Comparison of ENCODE assay signal across 21 cellular contexts in the genomic region with DNA sequence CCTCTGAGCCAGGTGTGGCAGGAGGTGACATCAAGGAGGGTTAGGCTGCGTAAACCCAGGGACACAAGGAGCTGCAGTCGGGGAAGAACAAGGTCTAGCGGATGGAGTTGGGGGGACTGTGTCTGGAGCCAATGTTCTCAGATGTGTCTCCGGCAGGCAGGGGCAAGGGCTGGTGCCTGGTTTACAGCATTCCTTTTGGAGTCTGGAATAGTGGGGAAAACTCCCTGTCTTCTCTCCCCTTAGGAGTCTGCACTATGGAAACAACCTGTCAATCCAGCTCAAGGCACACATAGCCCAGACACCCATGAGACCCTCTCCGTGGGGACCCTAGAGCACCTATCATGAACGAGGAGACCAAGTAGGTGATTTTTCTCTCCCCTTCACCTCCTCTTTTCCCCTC. TPM values are rescaled to one million over a fixed set of nuclear protein-coding genes. Genes with fewer than 3 reads are reported as not detected.
DNase-seq lines count a peak whose midpoint lies in the region; ATAC-seq lines count a peak whose summit lies in the region.
"Had no signal": no experiment of that assay in that cellular context is flagged by ENCODE, and none has a peak within 500 bp of the region (broad histone marks: within the 10 kb centered on the region; RNA-seq: fewer than 3 reads in every experiment).

No MANE protein-coding gene starts in this region.

- H3K4me1 ChIP-seq in CD4-positive, alpha-beta memory T cell (ENCODE audit: insufficient read depth, low read length) = peaks cover 91% of the 10 kb centered on the region

- H3K9me3 Mint-ChIP-seq in T-helper 2 cell treated with Interferon-gamma antibody and Interleukin-4, amounts not matched to agents 5 μg/mL and 100 μg/mL, for 36 hours = no peaks in the 10 kb centered on the region
- H3K9me3 Mint-ChIP-seq in CD4-positive, alpha-beta memory T cell = no peaks in the 10 kb centered on the region
- H3K9me3 Mint-ChIP-seq in activated T-helper 2 cell treated with anti-CD3 and anti-CD28 coated beads, Interferon-gamma antibody, Interleukin-2, Interleukin-4, amounts not matched to agents 10 μg/mL and 5 μg/mL and 100 μg/mL, durations not matched to agents 14 hours and 24 hours and 36 hours = no peaks in the 10 kb centered on the region
- H3K9me3 Mint-ChIP-seq: activated CD4-positive, alpha-beta T cell treated with anti-CD3 and anti-CD28 coated beads, Interleukin-2, amount 10 ng/mL, durations not matched to agents 7 days and 5 days; GM23338 had no signal

- peaks cover 49% of the 10 kb centered on the region for H3K36me3 ChIP-seq in CD4-positive, alpha-beta memory T cell (ENCODE audit: insufficient read depth, low read length)

- peaks cover 68% of the 10 kb centered on the region for H3K4me1 Mint-ChIP-seq in T-helper 2 cell treated with Interferon-gamma antibody and Interleukin-4, amounts not matched to agents 5 μg/mL and 100 μg/mL, for 36 hours (ENCODE audit: low read depth)
- H3K4me1 Mint-ChIP-seq in CD4-positive, alpha-beta memory T cell = peaks cover 60 to 92% (median 80%) of the 10 kb centered on the region in 4 donors
- peaks cover 60% of the 10 kb centered on the region for H3K4me1 Mint-ChIP-seq in activated T-helper 2 cell treated with anti-CD3 and anti-CD28 coated beads, Interferon-gamma antibody, Interleukin-2, Interleukin-4, amounts not matched to agents 10 μg/mL and 5 μg/mL and 100 μg/mL, durations not matched to agents 14 hours and 24 hours and 36 hours (ENCODE audit: low read depth)

- H3K27ac ChIP-seq in CD4-positive, alpha-beta memory T cell (ENCODE audit: low read depth, low read length) = peak overlapping the region; percentile 35
- H3K27ac ChIP-seq: HL-60, stomach, transverse colon had no signal

- peak overlapping the region; percentile 79 for H3K27ac Mint-ChIP-seq in T-helper 2 cell treated with Interferon-gamma antibody and Interleukin-4, amounts not matched to agents 5 μg/mL and 100 μg/mL, for 36 hours
- peak overlapping the region; percentile 83 to 97 (median 94) for H3K27ac Mint-ChIP-seq in CD4-positive, alpha-beta memory T cell
- peak overlapping the region; percentile 83 for H3K27ac Mint-ChIP-seq in activated T-helper 2 cell treated with anti-CD3 and anti-CD28 coated beads, Interferon-gamma antibody, Interleukin-2, Interleukin-4, amounts not matched to agents 10 μg/mL and 5 μg/mL and 100 μg/mL, durations not matched to agents 14 hours and 24 hours and 36 hours
- H3K27ac Mint-ChIP-seq: GM23338 had no signal

- H3K9me3 ChIP-seq in CD4-positive, alpha-beta memory T cell (ENCODE audit: control insufficient read depth in 1 of 2, low read length in 2 of 2) = no peaks in the 10 kb centered on the region
- H3K9me3 ChIP-seq: stomach, transverse colon had no signal

- H3K4me3 ChIP-seq in CD4-positive, alpha-beta memory T cell (ENCODE audit: low read length in 2 of 2) = no peak overlapping the region
- H3K4me3 ChIP-seq: GM23338, stomach, transverse colon had no signal

- H3K27me3 Mint-ChIP-seq in T-helper 2 cell treated with Interferon-gamma antibody and Interleukin-4, amounts not matched to agents 5 μg/mL and 100 μg/mL, for 36 hours (ENCODE audit: low read depth) = no peaks in the 10 kb centered on the region
- H3K27me3 Mint-ChIP-seq in CD4-positive, alpha-beta memory T cell = no peaks in the 10 kb centered on the region
- H3K27me3 Mint-ChIP-seq in activated T-helper 2 cell treated with anti-CD3 and anti-CD28 coated beads, Interferon-gamma antibody, Interleukin-2, Interleukin-4, amounts not matched to agents 10 μg/mL and 5 μg/mL and 100 μg/mL, durations not matched to agents 14 hours and 24 hours and 36 hours (ENCODE audit: low read depth) = no peaks in the 10 kb centered on the region
- H3K27me3 Mint-ChIP-seq: activated CD4-positive, alpha-beta T cell treated with anti-CD3 and anti-CD28 coated beads, Interleukin-2, amount 10 ng/mL, durations not matched to agents 7 days and 5 days had no signal

- CTCF ChIA-PET in CD4-positive, alpha-beta memory T cell (lab: Charles Lee; ENCODE audit: partially characterized antibody) = interaction anchor here (0.7 to 1.6 kb wide), 5 partner anchors 25 to 53 kb away, joined by 3 to 6 read pairs (median 4); partner anchors contain the start of gene NLRC5

- no peak for ATAC-seq in GM21360 (IDR thresholded peaks at IDR 0.05; ENCODE audit: unreplicated experiment)
- ATAC-seq: GM23338 had no signal

- no peaks in the 10 kb centered on the region for H3K27me3 ChIP-seq in CD4-positive, alpha-beta memory T cell (ENCODE audit: insufficient read depth, low read length)
- H3K27me3 ChIP-seq: stomach, transverse colon had no signal

- POLR2A ChIA-PET in CD4-positive, alpha-beta memory T cell (lab: Charles Lee; ENCODE audit: partially characterized antibody) = interaction anchor here (1.0 to 16.5 kb wide), 8 partner anchors 11 to 30 kb away, joined by 3 to 210 read pairs (median 4); partner anchors contain the start of gene NLRC5

- DNase-seq in T-helper 2 cell treated with Interferon-gamma antibody and Interleukin-4, amounts not matched to agents 5 μg/mL and 100 μg/mL, for 36 hours (ENCODE audit: low spot score) = no peak
- DNase-seq in T-helper 2 cell = no peak
- no peak for DNase-seq in CD4-positive, alpha-beta memory T cell
- no peak for DNase-seq in activated T-helper 2 cell treated with anti-CD3 and anti-CD28 coated beads, Interferon-gamma antibody, Interleukin-2, Interleukin-4, amounts not matched to agents 10 μg/mL and 5 μg/mL and 100 μg/mL, durations not matched to agents 14 hours and 24 hours and 36 hours (ENCODE audit: low spot score)
- DNase-seq in mesenteric fat pad (ENCODE audit: low spot score) = peak; percentile 43
- no peak for DNase-seq in SIG-M5 (lab: John Stamatoyannopoulos, UW)
- DNase-seq in DMS153 (lab: John Stamatoyannopoulos, UW) = no peak
- DNase-seq: 8988T; activated CD4-positive, alpha-beta T cell treated with anti-CD3 and anti-CD28 coated beads, Interleukin-2, amount 10 ng/mL, durations not matched to agents 7 days and 5 days; AML-193; NCI-H510A; SHP77 treated with DMSO at 0.1 percent for 48 hours; stimulated activated CD4-positive, alpha-beta T cell treated with anti-CD3 and anti-CD28 coated beads, Interleukin-4, amount 100 ng/mL, for 1 hour; stomach; transverse colon had no signal

- peaks cover 75% of the 10 kb centered on the region for H3K36me3 Mint-ChIP-seq in T-helper 2 cell treated with Interferon-gamma antibody and Interleukin-4, amounts not matched to agents 5 μg/mL and 100 μg/mL, for 36 hours (ENCODE audit: low read depth)
- H3K36me3 Mint-ChIP-seq in CD4-positive, alpha-beta memory T cell = peaks cover 62 to 76% of the 10 kb centered on the region in 2 donors
- peaks cover 80% of the 10 kb centered on the region for H3K36me3 Mint-ChIP-seq in activated T-helper 2 cell treated with anti-CD3 and anti-CD28 coated beads, Interferon-gamma antibody, Interleukin-2, Interleukin-4, amounts not matched to agents 10 μg/mL and 5 μg/mL and 100 μg/mL, durations not matched to agents 14 hours and 24 hours and 36 hours (ENCODE audit: low read depth)

- intact Hi-C loops in CD4-positive, alpha-beta memory T cell (cut with micrococcal nuclease) = loop anchor here (1.0 kb wide), 1 partner anchor 7 kb away; no protein-coding TSS in a partner anchor
- intact Hi-C loops in activated T-helper 2 cell treated with anti-CD3 and anti-CD28 coated beads, Interferon-gamma antibody, Interleukin-2, Interleukin-4, amounts not matched to agents 10 μg/mL and 5 μg/mL and 100 μg/mL, durations not matched to agents 14 hours and 24 hours and 36 hours (cut with micrococcal nuclease) = loop anchor here (10.0 kb wide), 2 partner anchors 402 to 588 kb away; no protein-coding TSS in a partner anchor

- peak overlapping the region; percentile 39 for H3K4me3 Mint-ChIP-seq in T-helper 2 cell treated with Interferon-gamma antibody and Interleukin-4, amounts not matched to agents 5 μg/mL and 100 μg/mL, for 36 hours
- H3K4me3 Mint-ChIP-seq in CD4-positive, alpha-beta memory T cell = peak overlapping the region in 5 of 8 donors; percentile 20 to 83 (median 71)
- H3K4me3 Mint-ChIP-seq in activated T-helper 2 cell treated with anti-CD3 and anti-CD28 coated beads, Interferon-gamma antibody, Interleukin-2, Interleukin-4, amounts not matched to agents 10 μg/mL and 5 μg/mL and 100 μg/mL, durations not matched to agents 14 hours and 24 hours and 36 hours (ENCODE audit: low read depth) = no peak overlapping the region
- H3K4me3 Mint-ChIP-seq: activated CD4-positive, alpha-beta T cell treated with anti-CD3 and anti-CD28 coated beads, Interleukin-2, amount 10 ng/mL, durations not matched to agents 7 days and 5 days; GM23338 had no signal

RNA-seq across cellular contexts. Expression of gene NLRC5, which starts 27.5 kb away (rescaled TPM):
- 100 to 1,000 TPM; 416 to 457 TPM for total RNA-seq in CD4-positive, alpha-beta memory T cell
- polyA plus RNA-seq in CD4-positive, alpha-beta memory T cell = 100 to 1,000 TPM in 1 of 2 donors, 10 to 100 TPM in 1; 41.6 to 151 TPM
- total RNA-seq in activated T-helper 2 cell treated with anti-CD3 and anti-CD28 coated beads, Interferon-gamma antibody, Interleukin-2, Interleukin-4, amounts not matched to agents 10 μg/mL and 5 μg/mL and 100 μg/mL, durations not matched to agents 14 hours and 24 hours and 36 hours = 166 and 169 TPM in 2 replicates
- total RNA-seq in mesenteric fat pad = 63.9 TPM

RNA-seq across cellular contexts. Expression of gene CETP, which starts 55.1 kb away (rescaled TPM):
- not detected for total RNA-seq in CD4-positive, alpha-beta memory T cell
- polyA plus RNA-seq in CD4-positive, alpha-beta memory T cell = under 1 TPM in 1 of 2 donors, not detected in 1; 0.14 TPM
- not detected in 2 replicates for total RNA-seq in activated T-helper 2 cell treated with anti-CD3 and anti-CD28 coated beads, Interferon-gamma antibody, Interleukin-2, Interleukin-4, amounts not matched to agents 10 μg/mL and 5 μg/mL and 100 μg/mL, durations not matched to agents 14 hours and 24 hours and 36 hours
- 6.4 TPM for total RNA-seq in mesenteric fat pad
- total RNA-seq: activated CD4-positive, alpha-beta T cell treated with anti-CD3 and anti-CD28 coated beads, Interleukin-2, amount 10 ng/mL, durations not matched to agents 7 days and 5 days; Daoy; GM23338; M059J; osteocyte had no signal
- polyA plus RNA-seq: GM23338 had no signal
